In the genomic region with DNA sequence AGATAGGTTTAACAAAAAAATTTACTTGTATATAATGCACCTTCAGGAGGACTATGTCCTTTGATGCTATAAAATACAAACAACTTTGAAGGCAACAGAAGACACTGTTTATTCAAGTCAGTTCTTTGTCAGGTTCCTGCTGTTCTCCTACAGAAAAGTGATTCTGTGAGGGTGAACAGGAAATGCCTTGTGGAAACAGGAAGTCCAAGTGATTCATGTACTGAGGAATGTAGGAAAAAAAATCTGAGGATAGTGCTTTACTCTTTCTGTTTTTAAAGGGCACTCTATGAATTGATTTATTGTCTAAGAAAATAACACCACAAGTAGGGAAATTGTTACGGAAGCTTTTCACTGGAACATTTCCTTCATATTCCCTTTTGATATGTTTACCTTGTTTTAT, we compare ENCODE assay signal across 13 cellular contexts.
DNase-seq lines count a peak whose midpoint lies in the region; ATAC-seq, FAIRE-seq and TF ChIP-seq lines count a peak whose summit lies in the region.
"Had no signal": no experiment of that assay in that cellular context is flagged by ENCODE, and none has a peak within 500 bp of the region (broad histone marks: within the 10 kb centered on the region; RNA-seq: fewer than 3 reads in every experiment).

No MANE protein-coding gene starts in this region.

- no peaks in the 10 kb centered on the region for H3K79me2 ChIP-seq in ACC112 (ENCODE audit: control insufficient read depth, insufficient read depth, low read length, unreplicated experiment)

- peaks cover 0 to 1% (median 0%) of the 10 kb centered on the region in 3 donors for H3K4me1 Mint-ChIP-seq in CD8-positive, alpha-beta memory T cell

- no peaks in the 10 kb centered on the region for H3K9me3 Mint-ChIP-seq in CD8-positive, alpha-beta memory T cell
- H3K9me3 Mint-ChIP-seq: effector memory CD8-positive, alpha-beta T cell; natural killer cell treated with Interleukin-12 subunit alpha and Interleukin-12 subunit beta and Interleukin-15 and Interleukin-18, amount 100 ng/mL, for 72 hours had no signal

- no peaks in the 10 kb centered on the region for H3K36me3 Mint-ChIP-seq in CD8-positive, alpha-beta memory T cell
- H3K36me3 Mint-ChIP-seq: natural killer cell treated with Interleukin-12 subunit alpha and Interleukin-12 subunit beta and Interleukin-15 and Interleukin-18, amount 100 ng/mL, for 72 hours had no signal

- H3K36me3 ChIP-seq in ACC112 (ENCODE audit: insufficient read depth, low read length) (no peaks in the 10 kb centered on the region), suprapubic skin (no peaks in the 10 kb centered on the region)
- H3K36me3 ChIP-seq in CD8-positive, alpha-beta memory T cell (ENCODE audit: insufficient read depth, low read length), result no peaks in the 10 kb centered on the region

- in situ Hi-C loops in astrocyte of the spinal cord (cut with HindIII; ENCODE audit: low sequenced_read_pairs), result no loop called here

- no peak overlapping the region for H3K4me3 Mint-ChIP-seq in CD8-positive, alpha-beta memory T cell
- H3K4me3 Mint-ChIP-seq: effector memory CD8-positive, alpha-beta T cell; natural killer cell treated with Interleukin-12 subunit alpha and Interleukin-12 subunit beta and Interleukin-15 and Interleukin-18, amount 100 ng/mL, for 72 hours had no signal

- no peak for ATAC-seq in HG03139 (IDR thresholded peaks at IDR 0.05; ENCODE audit: unreplicated experiment)
- ATAC-seq: effector memory CD8-positive, alpha-beta T cell; natural killer cell treated with Interleukin-12 subunit alpha and Interleukin-12 subunit beta and Interleukin-15 and Interleukin-18, amount 100 ng/mL, for 72 hours had no signal

- TF ChIP-seq POLR2A in suprapubic skin (IDR thresholded peaks at IDR 0.05), result no peak

- WGBS in suprapubic skin, result 50% methylated on average over 1 of the region's 1 CpG

- FAIRE-seq in islet of Langerhans (lab: Jason Lieb, UNC), result peak; percentile 79

- H3K4me1 ChIP-seq in ACC112 (ENCODE audit: control insufficient read depth, insufficient read depth, low read length, unreplicated experiment) (peaks cover 19% of the 10 kb centered on the region), suprapubic skin (peaks cover 11% of the 10 kb centered on the region)
- no peaks in the 10 kb centered on the region for H3K4me1 ChIP-seq in CD8-positive, alpha-beta memory T cell (ENCODE audit: insufficient read depth, low read length)

- H3K27me3 ChIP-seq in ACC112 (ENCODE audit: insufficient read depth, low read length) (no peaks in the 10 kb centered on the region), suprapubic skin (no peaks in the 10 kb centered on the region)
- H3K27me3 ChIP-seq in CD8-positive, alpha-beta memory T cell (ENCODE audit: insufficient read depth, low read length, poor library complexity, severe bottlenecking), result no peaks in the 10 kb centered on the region

- no peak overlapping the region for H3K27ac Mint-ChIP-seq in CD8-positive, alpha-beta memory T cell
- H3K27ac Mint-ChIP-seq: effector memory CD8-positive, alpha-beta T cell; natural killer cell treated with Interleukin-12 subunit alpha and Interleukin-12 subunit beta and Interleukin-15 and Interleukin-18, amount 100 ng/mL, for 72 hours had no signal

- no peaks in the 10 kb centered on the region for H3K9me3 ChIP-seq in suprapubic skin
- H3K9me3 ChIP-seq in CD8-positive, alpha-beta memory T cell (ENCODE audit: low read length), result no peaks in the 10 kb centered on the region

- POLR2A ChIA-PET in CD8-positive, alpha-beta memory T cell (lab: Charles Lee), result interaction anchor here (0.6 kb wide), 1 partner anchor 326 kb away, joined by 4 read pairs; no protein-coding TSS in a partner anchor

- no peak for TF ChIP-seq EP300 in suprapubic skin (IDR thresholded peaks at IDR 0.05)

- TF ChIP-seq CTCF in astrocyte of the spinal cord (IDR thresholded peaks at IDR 0.05; ENCODE audit: low read depth, low read length) (no peak), suprapubic skin (IDR thresholded peaks at IDR 0.05) (no peak)

- CTCF ChIA-PET in CD8-positive, alpha-beta memory T cell (lab: Charles Lee), result no interaction called here

- H3K4me3 ChIP-seq in ACC112 (ENCODE audit: low read depth, low read length), result no peak overlapping the region
- H3K4me3 ChIP-seq in astrocyte of the spinal cord (ENCODE audit: low read depth, low read length), result no peak overlapping the region
- no peak overlapping the region for H3K4me3 ChIP-seq in suprapubic skin
- H3K4me3 ChIP-seq in CD8-positive, alpha-beta memory T cell (ENCODE audit: low read length), result no peak overlapping the region

- H2AFZ ChIP-seq in ACC112 (ENCODE audit: low read length, unreplicated experiment), result no peak overlapping the region

- H3K27ac ChIP-seq in ACC112 (ENCODE audit: low read depth, low read length) (peak overlapping the region; percentile 29), suprapubic skin (no peak overlapping the region)
- no peak overlapping the region for H3K27ac ChIP-seq in CD8-positive, alpha-beta memory T cell (ENCODE audit: low read depth, low read length)

- no peaks in the 10 kb centered on the region for H3K27me3 Mint-ChIP-seq in CD8-positive, alpha-beta memory T cell
- H3K27me3 Mint-ChIP-seq: effector memory CD8-positive, alpha-beta T cell; natural killer cell treated with Interleukin-12 subunit alpha and Interleukin-12 subunit beta and Interleukin-15 and Interleukin-18, amount 100 ng/mL, for 72 hours had no signal

- DNase-seq in HT-29 (ENCODE audit: low spot score) (peak; percentile 77), astrocyte of the spinal cord (ENCODE audit: low read depth, low spot score) (peak; percentile 78), NCI-H1417 treated with DMSO at 0.1 percent for 48 hours (lab: John Stamatoyannopoulos, UW) (no peak), suprapubic skin (ENCODE audit: low spot score in 2 of 2) (no peak)
- no peak for DNase-seq in CD8-positive, alpha-beta memory T cell
- DNase-seq: activated T-cell treated with anti-CD3 and anti-CD28 coated beads, Interleukin-2, amount 50 U/mL, for 1 hour; C1 segment of cervical spinal cord; effector memory CD8-positive, alpha-beta T cell; NCI-H1436 treated with DMSO at 0.1 percent for 48 hours had no signal

Comparison
In these comparisons a context has a peak if more than half of its experiments do, and no peak if none do; other contexts are left out.
1. DNase-seq: peak in HT-29 (single experiment) and astrocyte of the spinal cord (single experiment); none in NCI-H1417 treated with DMSO at 0.1 percent for 48 hours (single experiment), suprapubic skin (0 of 2) and CD8-positive, alpha-beta memory T cell (0 of 5).